19 cellular contexts compared by ENCODE assay signal in the genomic region with DNA sequence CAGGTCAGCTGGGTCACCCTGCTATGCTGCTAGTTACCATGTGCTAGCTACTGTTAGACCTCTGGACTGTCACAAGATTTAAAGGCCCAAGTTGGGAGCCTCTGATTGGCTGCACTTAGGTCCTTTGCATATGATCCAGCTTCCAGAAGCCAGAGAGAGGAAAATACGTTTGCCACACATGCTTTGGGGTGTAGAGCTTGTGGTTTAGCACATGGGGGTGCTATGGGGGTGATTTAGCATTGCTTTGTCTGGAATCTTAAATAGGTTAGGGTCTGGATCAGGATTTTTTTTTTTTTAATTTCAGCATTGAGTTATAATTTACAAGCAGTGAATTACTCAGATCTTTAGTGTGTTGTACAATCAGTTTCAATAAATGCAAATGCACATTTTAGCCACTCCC.
"Had no signal": no experiment of that assay in that cellular context is flagged by ENCODE, and none has a peak within 500 bp of the region (broad histone marks: within the 10 kb centered on the region; RNA-seq: fewer than 3 reads in every experiment).

No MANE protein-coding gene starts in this region.

- H3K4me3 ChIP-seq: MG63, SJCRH30 had no signal

- H3K27ac ChIP-seq: SJCRH30 had no signal

- H3K27me3 ChIP-seq: MG63, SJCRH30 had no signal

- H3K4me1 ChIP-seq: SJCRH30 had no signal

- H3K9me3 ChIP-seq: MG63, SJCRH30 had no signal

- DNase-seq: IMR-90, Karpas-422, KG1, MG63, NCI-H1092, NCI-H1105 treated with DMSO at 0.1 percent for 48 hours, NCI-H1436, NCI-H187, NCI-H2029, NCI-H2081 treated with DMSO at 0.1 percent for 48 hours, NCI-H2171, NCI-H226, NCI-H446, NCI-H510A, NCI-H524 treated with DMSO at 0.1 percent for 48 hours, NCI-H69, NCI-H774, SHP77 treated with DMSO at 0.1 percent for 48 hours, SJCRH30 had no signal

- H3K36me3 ChIP-seq: MG63, SJCRH30 had no signal
